7 cellular contexts compared by ENCODE assay signal in the genomic region with DNA sequence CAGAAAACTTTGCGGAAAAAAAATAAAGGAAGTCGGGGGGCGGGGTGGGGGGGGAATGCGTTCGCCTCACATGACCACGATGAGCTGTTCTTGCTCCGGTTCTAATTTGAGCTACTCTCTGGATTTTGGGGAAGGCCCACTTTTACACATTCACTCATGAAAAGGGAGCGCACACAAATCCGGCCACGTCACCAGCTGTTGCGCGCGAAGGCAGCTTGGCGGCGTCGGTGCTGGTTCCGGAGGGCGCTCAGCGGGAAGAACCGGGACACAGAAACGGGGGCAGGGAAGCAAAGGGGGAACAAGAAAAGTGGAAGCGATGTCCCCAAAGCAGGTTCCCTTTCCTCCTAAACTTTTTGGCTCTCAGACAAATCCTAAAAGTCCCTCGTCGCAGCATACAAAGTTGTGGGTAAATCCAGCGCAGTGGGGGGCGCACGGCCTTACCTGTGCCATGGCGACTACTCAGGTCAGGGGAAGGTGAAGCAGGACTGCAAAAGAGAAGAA. TPM values are rescaled to one million over a fixed set of nuclear protein-coding genes. Genes with fewer than 3 reads are reported as not detected.
A peak's percentile ranks its signal among the peaks of the same experiment; 100 is the strongest.
DNase-seq lines count a peak whose midpoint lies in the region; ATAC-seq and TF ChIP-seq lines count a peak whose summit lies in the region.

No MANE protein-coding gene starts in this region.

- 1% methylated on average over 28 of the region's 28 CpGs for WGBS in thymus

- no peak for TF ChIP-seq CTCF in neural crest cell (conservative IDR thresholded peaks at IDR 0.05)

- peak overlapping the region; percentile 79 for H3K27ac ChIP-seq in thymus (ENCODE audit: low read depth)

- ATAC-seq in GM18511 (IDR thresholded peaks at IDR 0.05; ENCODE audit: unreplicated experiment) (peak; percentile 39), HG03025 (IDR thresholded peaks at IDR 0.05; ENCODE audit: low FRiP score, unreplicated experiment) (peak; percentile 24)

- peaks cover 13% of the 10 kb centered on the region for H3K36me3 Mint-ChIP-seq in neural crest cell (ENCODE audit: low read depth)

- peak overlapping the region; percentile 73 for H3K4me3 ChIP-seq in thymus (ENCODE audit: low read length)

- H3K27me3 ChIP-seq in thymus (ENCODE audit: control insufficient read depth, insufficient read depth), result no peaks in the 10 kb centered on the region

- H3K9me3 Mint-ChIP-seq in neural crest cell, result no peaks in the 10 kb centered on the region

- H3K36me3 ChIP-seq in thymus (ENCODE audit: control insufficient read depth, insufficient read depth), result no peaks in the 10 kb centered on the region

- no peaks in the 10 kb centered on the region for H3K9me3 ChIP-seq in thymus (ENCODE audit: control insufficient read depth)

- peaks cover 54% of the 10 kb centered on the region for H3K4me1 Mint-ChIP-seq in neural crest cell

- no peaks in the 10 kb centered on the region for H3K27me3 Mint-ChIP-seq in neural crest cell (ENCODE audit: low read depth)

- no peaks in the 10 kb centered on the region for H3K4me1 ChIP-seq in thymus (ENCODE audit: control insufficient read depth, insufficient read depth, low read length)

- peak overlapping the region; percentile 98 for H3K27ac Mint-ChIP-seq in neural crest cell (ENCODE audit: unreplicated experiment)

- peak overlapping the region; percentile 95 for H3K4me3 Mint-ChIP-seq in neural crest cell

- DNase-seq in RPMI8226 (peak; percentile 36), activated gamma-delta T cell (lab: John Stamatoyannopoulos, UW) (peak; percentile 18), foreskin melanocyte (peak; percentile 68), neural crest cell (ENCODE audit: low read depth, low spot score) (no peak)

RNA-seq across cellular contexts. Expression of a gene that starts 0.6 kb away (rescaled TPM):
- total RNA-seq in neural crest cell, result 143 and 153 TPM in 2 replicates
- polyA plus RNA-seq in thymus, result 193 TPM
